Comparison of ENCODE assay signal across 18 cellular contexts in the genomic region with DNA sequence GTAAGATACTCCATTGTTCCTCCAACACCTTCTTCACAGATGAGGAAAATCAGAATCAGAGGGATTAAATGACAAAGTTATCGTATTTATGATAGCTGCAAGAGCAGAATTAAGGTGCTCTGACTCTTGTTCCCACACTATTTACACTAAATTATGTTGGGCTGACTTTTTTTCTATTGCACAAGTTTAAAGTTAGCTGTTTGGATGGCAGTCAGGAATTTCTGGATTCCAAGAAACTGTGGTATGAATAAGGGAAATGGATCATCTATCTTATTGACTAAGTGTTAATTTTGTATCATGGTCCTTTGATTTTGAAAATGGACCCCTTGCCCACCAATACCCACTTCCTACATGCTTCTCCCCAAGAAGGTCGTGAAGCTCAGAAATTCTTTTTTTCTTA. TPM values are rescaled to one million over a fixed set of nuclear protein-coding genes. Genes with fewer than 3 reads are reported as not detected.
DNase-seq lines count a peak whose midpoint lies in the region; ATAC-seq and TF ChIP-seq lines count a peak whose summit lies in the region.
"Had no signal": no experiment of that assay in that cellular context is flagged by ENCODE, and none has a peak within 500 bp of the region (broad histone marks: within the 10 kb centered on the region; RNA-seq: fewer than 3 reads in every experiment).

No MANE protein-coding gene starts in this region.

- no peak for ATAC-seq in natural killer cell treated with Interleukin-12 subunit alpha and Interleukin-12 subunit beta and Interleukin-15 and Interleukin-18, amount 100 ng/mL, for 72 hours
- no peak for ATAC-seq in natural killer cell
- no peak for ATAC-seq in effector memory CD8-positive, alpha-beta T cell (replicated peaks)
- ATAC-seq in stimulated activated effector memory CD8-positive, alpha-beta T cell treated with anti-CD3 and anti-CD28 coated beads, Interleukin-12 subunit alpha, Interleukin-12 subunit beta, amount 100 ng/mL, for 72 hours, result no peak
- ATAC-seq in GM18907 (IDR thresholded peaks at IDR 0.05; ENCODE audit: unreplicated experiment), result no peak
- ATAC-seq: A549, SK-N-SH treated with all-trans-retinoic acid at 6 μM for 48 hours had no signal

- intact Hi-C loops in natural killer cell (cut with micrococcal nuclease), result no loop called here

- H3K27me3 Mint-ChIP-seq in natural killer cell treated with Interleukin-12 subunit alpha and Interleukin-12 subunit beta and Interleukin-15 and Interleukin-18, amount 100 ng/mL, for 72 hours, result no peaks in the 10 kb centered on the region
- H3K27me3 Mint-ChIP-seq in natural killer cell (ENCODE audit: low read depth in 2 of 2), result no peaks in the 10 kb centered on the region
- H3K27me3 Mint-ChIP-seq in effector memory CD8-positive, alpha-beta T cell, result no peaks in the 10 kb centered on the region

- H3K4me1 Mint-ChIP-seq in natural killer cell treated with Interleukin-12 subunit alpha and Interleukin-12 subunit beta and Interleukin-15 and Interleukin-18, amount 100 ng/mL, for 72 hours (ENCODE audit: low read depth in 2 of 2), result peaks cover 44 to 48% of the 10 kb centered on the region in 2 donors
- peaks cover 39 to 44% of the 10 kb centered on the region in 2 donors for H3K4me1 Mint-ChIP-seq in natural killer cell
- H3K4me1 Mint-ChIP-seq in effector memory CD8-positive, alpha-beta T cell (ENCODE audit: low read depth in 2 of 2), result peaks cover 35 to 39% of the 10 kb centered on the region in 2 donors
- peaks cover 59% of the 10 kb centered on the region for H3K4me1 Mint-ChIP-seq in stimulated activated effector memory CD8-positive, alpha-beta T cell treated with anti-CD3 and anti-CD28 coated beads, Interleukin-12 subunit alpha, Interleukin-12 subunit beta, amount 100 ng/mL, for 72 hours

- H3K36me3 Mint-ChIP-seq in natural killer cell treated with Interleukin-12 subunit alpha and Interleukin-12 subunit beta and Interleukin-15 and Interleukin-18, amount 100 ng/mL, for 72 hours, result peaks cover 25% of the 10 kb centered on the region
- H3K36me3 Mint-ChIP-seq in natural killer cell, result peaks cover 12% of the 10 kb centered on the region
- peaks cover 48% of the 10 kb centered on the region for H3K36me3 Mint-ChIP-seq in effector memory CD8-positive, alpha-beta T cell (ENCODE audit: insufficient read depth)
- H3K36me3 Mint-ChIP-seq in stimulated activated effector memory CD8-positive, alpha-beta T cell treated with anti-CD3 and anti-CD28 coated beads, Interleukin-12 subunit alpha, Interleukin-12 subunit beta, amount 100 ng/mL, for 72 hours, result peaks cover 89% of the 10 kb centered on the region

- peak overlapping the region; percentile 69 to 89 for H3K27ac Mint-ChIP-seq in natural killer cell treated with Interleukin-12 subunit alpha and Interleukin-12 subunit beta and Interleukin-15 and Interleukin-18, amount 100 ng/mL, for 72 hours
- H3K27ac Mint-ChIP-seq in natural killer cell, result peak overlapping the region in 1 of 2 donors; percentile 92
- H3K27ac Mint-ChIP-seq in effector memory CD8-positive, alpha-beta T cell, result peak overlapping the region; percentile 70 to 82
- H3K27ac Mint-ChIP-seq in stimulated activated effector memory CD8-positive, alpha-beta T cell treated with anti-CD3 and anti-CD28 coated beads, Interleukin-12 subunit alpha, Interleukin-12 subunit beta, amount 100 ng/mL, for 72 hours, result peak overlapping the region; percentile 29

- H3K4me3 Mint-ChIP-seq in natural killer cell treated with Interleukin-12 subunit alpha and Interleukin-12 subunit beta and Interleukin-15 and Interleukin-18, amount 100 ng/mL, for 72 hours, result no peak overlapping the region
- H3K4me3 Mint-ChIP-seq in natural killer cell, result no peak overlapping the region
- H3K4me3 Mint-ChIP-seq in effector memory CD8-positive, alpha-beta T cell, result no peak overlapping the region
- no peak overlapping the region for H3K4me3 Mint-ChIP-seq in stimulated activated effector memory CD8-positive, alpha-beta T cell treated with anti-CD3 and anti-CD28 coated beads, Interleukin-12 subunit alpha, Interleukin-12 subunit beta, amount 100 ng/mL, for 72 hours

- no peak for DNase-seq in natural killer cell treated with Interleukin-12 subunit alpha and Interleukin-12 subunit beta and Interleukin-15 and Interleukin-18, amount 100 ng/mL, for 72 hours (ENCODE audit: low spot score)
- no peak for DNase-seq in natural killer cell
- peak; percentile 50 for DNase-seq in NCI-H226
- DNase-seq in effector memory CD8-positive, alpha-beta T cell, result no peak
- DNase-seq in stimulated activated effector memory CD8-positive, alpha-beta T cell treated with anti-CD3 and anti-CD28 coated beads, Interleukin-12 subunit alpha, Interleukin-12 subunit beta, amount 100 ng/mL, for 72 hours (ENCODE audit: low spot score in 2 of 2), result no peak
- no peak for DNase-seq in kidney glomerular epithelial cell (lab: John Stamatoyannopoulos, UW)
- no peak for DNase-seq in GM10266 (ENCODE audit: extremely low spot score)
- DNase-seq: Calu3, DMS79 treated with DMSO at 0.1 percent for 48 hours, MG63, NCI-H1092, NCI-H524, SHP77 treated with DMSO at 0.1 percent for 48 hours had no signal

- TF ChIP-seq CTCF in natural killer cell (IDR thresholded peaks at IDR 0.05) (no peak), GM10266 (IDR thresholded peaks at IDR 0.05; ENCODE audit: control insufficient read depth, insufficient read depth, low read depth, missing control alignments) (no peak)

- no peaks in the 10 kb centered on the region for H3K9me3 Mint-ChIP-seq in natural killer cell treated with Interleukin-12 subunit alpha and Interleukin-12 subunit beta and Interleukin-15 and Interleukin-18, amount 100 ng/mL, for 72 hours
- no peaks in the 10 kb centered on the region for H3K9me3 Mint-ChIP-seq in natural killer cell
- H3K9me3 Mint-ChIP-seq in effector memory CD8-positive, alpha-beta T cell, result no peaks in the 10 kb centered on the region
- no peaks in the 10 kb centered on the region for H3K9me3 Mint-ChIP-seq in stimulated activated effector memory CD8-positive, alpha-beta T cell treated with anti-CD3 and anti-CD28 coated beads, Interleukin-12 subunit alpha, Interleukin-12 subunit beta, amount 100 ng/mL, for 72 hours

RNA-seq across cellular contexts. Expression of gene APOA1, which starts 19.9 kb away (rescaled TPM):
- total RNA-seq in natural killer cell treated with Interleukin-12 subunit alpha and Interleukin-12 subunit beta and Interleukin-15 and Interleukin-18, amount 100 ng/mL, for 72 hours, result not detected
- total RNA-seq in natural killer cell, result under 1 TPM in 2 of 3 donors, not detected in 1; 0.54 to 0.87 TPM
- total RNA-seq: Calu3, H1 had no signal

RNA-seq across cellular contexts. Expression of gene APOC3, which starts 27.6 kb away (rescaled TPM):
- not detected for total RNA-seq in natural killer cell treated with Interleukin-12 subunit alpha and Interleukin-12 subunit beta and Interleukin-15 and Interleukin-18, amount 100 ng/mL, for 72 hours
- total RNA-seq in natural killer cell, result not detected
- total RNA-seq: Calu3, H1, RPMI7951 had no signal

RNA-seq across cellular contexts. Expression of gene APOA4, which starts 34.2 kb away (rescaled TPM):
- not detected for total RNA-seq in natural killer cell treated with Interleukin-12 subunit alpha and Interleukin-12 subunit beta and Interleukin-15 and Interleukin-18, amount 100 ng/mL, for 72 hours
- not detected for total RNA-seq in natural killer cell
- total RNA-seq: Calu3, H1, RPMI7951 had no signal
